Comparison of ENCODE assay signal across 30 cellular contexts in genomic region chr12:19261773-19262172, GRCh38.
DNase-seq lines count a peak whose midpoint lies in the region; ATAC-seq, FAIRE-seq and TF ChIP-seq lines count a peak whose summit lies in the region.
"Had no signal": no experiment of that assay in that cellular context is flagged by ENCODE, and none has a peak within 500 bp of the region (broad histone marks: within the 10 kb centered on the region; RNA-seq: fewer than 3 reads in every experiment).

No MANE protein-coding gene starts in this region.

- TF ChIP-seq POLR2A in A549 (IDR thresholded peaks at IDR 0.05; ENCODE audit: low read length) (no peak), K562 (conservative IDR thresholded peaks at IDR 0.05) (no peak), esophagus muscularis mucosa (IDR thresholded peaks at IDR 0.05; ENCODE audit: low read depth) (no peak)

- no peaks in the 10 kb centered on the region for H3K79me2 ChIP-seq in K562 (ENCODE audit: control insufficient read depth, insufficient read depth, low read length)

- ATAC-seq in A549 (no peak), K562 (no peak), HG03280 (IDR thresholded peaks at IDR 0.05; ENCODE audit: unreplicated experiment) (no peak)
- ATAC-seq: GM12878, HCT116, Panc1 had no signal

- H3K9me1 ChIP-seq in K562 (ENCODE audit: control insufficient read depth, insufficient read depth, low read length) = no peaks in the 10 kb centered on the region

- no peak overlapping the region for H3K4me2 ChIP-seq in A549
- no peak overlapping the region for H3K4me2 ChIP-seq in K562 (ENCODE audit: insufficient read depth, low read length)
- H3K4me2 ChIP-seq: BLaER1 treated with 17β-estradiol and CSF1 and Interleukin-3, amounts not matched to agents 10 nM and 100 nM; KMS-11; SK-N-SH had no signal

- no peaks in the 10 kb centered on the region for H3K9me3 ChIP-seq in A549
- no peaks in the 10 kb centered on the region for H3K9me3 ChIP-seq in K562 (replicated peaks; ENCODE audit: control insufficient read depth, insufficient read depth, low read depth, low read length)
- H3K9me3 ChIP-seq in esophagus muscularis mucosa = no peaks in the 10 kb centered on the region
- H3K9me3 ChIP-seq: BLaER1 treated with 17β-estradiol and CSF1 and Interleukin-3, amounts not matched to agents 10 nM and 100 nM; SK-N-SH had no signal

- FAIRE-seq in A549 (lab: Jason Lieb, UNC) = no peak
- FAIRE-seq in K562 (lab: Jason Lieb, UNC) = no peak
- FAIRE-seq: G401.6, GM12878, HTR-8/SVneo had no signal

- intact Hi-C loops in K562 (cut with micrococcal nuclease) (no loop called here), esophagus muscularis mucosa (cut with DNase I) (no loop called here)

- DNase-seq in A549 (ENCODE audit: low read depth in 1 of 2, low spot score in 1 of 2) = no peak
- peak; percentile 26 for DNase-seq in M059J (ENCODE audit: low read depth)
- DNase-seq in K562 (ENCODE audit: extremely low read depth in 1 of 4, low spot score in 3 of 4) = no peak
- DNase-seq in glomerular visceral epithelial cell (ENCODE audit: extremely low spot score) = peak; percentile 16
- DNase-seq in ecto neural progenitor cell (ENCODE audit: low spot score) = no peak
- DNase-seq in esophagus muscularis mucosa (ENCODE audit: extremely low spot score) = no peak
- DNase-seq in germinal center (ENCODE audit: low spot score) = no peak
- DNase-seq: 8988T; AML-193; CD4-positive, alpha-beta T cell; COR-L47; NCI-H1092 treated with DMSO at 0.1 percent for 48 hours; NCI-H1436; NCI-H187; NCI-H2081 treated with DMSO at 0.1 percent for 48 hours; NCI-H2171; NCI-H226; NCI-H510A; NCI-H69; SIG-M5; SK-N-SH; SW 1271 had no signal

- H3K4me1 ChIP-seq in A549 (no peaks in the 10 kb centered on the region), K562 (replicated peaks in 1 of 2; ENCODE audit: control insufficient read depth in 2 of 2, insufficient read depth in 2 of 2, low read length in 2 of 2) (no peaks in the 10 kb centered on the region), esophagus muscularis mucosa (peaks cover 0 to 12% (median 8%) of the 10 kb centered on the region in 4 donors)

- H2AFZ ChIP-seq in K562 (ENCODE audit: low read depth, low read length) = no peak overlapping the region

- no peaks in the 10 kb centered on the region for H4K20me1 ChIP-seq in K562 (replicated peaks; ENCODE audit: control insufficient read depth, insufficient read depth, low read length)
- H4K20me1 ChIP-seq: BLaER1 treated with 17β-estradiol and CSF1 and Interleukin-3, amounts not matched to agents 10 nM and 100 nM had no signal

- H3K36me3 ChIP-seq in K562 (ENCODE audit: control insufficient read depth, insufficient read depth, low read length) (0 out of 3 replicates have a peak, but pooled peaks cover 4% of the 10 kb centered on the region), esophagus muscularis mucosa (peaks cover 0 to 35% (median 4%) of the 10 kb centered on the region in 4 donors)

- H3K4me3 ChIP-seq in A549 = no peak overlapping the region
- no peak overlapping the region for H3K4me3 ChIP-seq in K562
- H3K4me3 ChIP-seq in esophagus muscularis mucosa = no peak overlapping the region
- H3K4me3 ChIP-seq: BLaER1 treated with 17β-estradiol and CSF1 and Interleukin-3, amounts not matched to agents 10 nM and 100 nM; GM12878 had no signal

- H3K27ac ChIP-seq in A549 (no peak overlapping the region), K562 (ENCODE audit: extremely low read depth, low read depth, low read length) (no peak overlapping the region), esophagus muscularis mucosa (replicated peaks in 1 of 4) (no peak overlapping the region)
- H3K27ac ChIP-seq: BLaER1 treated with 17β-estradiol and CSF1 and Interleukin-3, amounts not matched to agents 10 nM and 100 nM; KMS-11 had no signal

- TF ChIP-seq CTCF in A549 (IDR thresholded peaks at IDR 0.05) = no peak
- no peak for TF ChIP-seq CTCF in K562 (IDR thresholded peaks at IDR 0.05 in 2 of 3, conservative IDR thresholded peaks at IDR 0.05 in 1 of 3; ENCODE audit: insufficient read depth in 2 of 3, low read depth in 1 of 3, low read length in 3 of 3)
- no peak for TF ChIP-seq CTCF in esophagus muscularis mucosa (IDR thresholded peaks at IDR 0.05)

- in situ Hi-C loops in K562 (cut with MboI) = no loop called here

- no TSS peak for BruUV-seq in K562 (replicated peaks; lab: Mats Ljungman, UMichigan)

- WGBS in A549 (ENCODE audit: missing lambda C conversion rate) = 95% methylated on average over 4 of the region's 4 CpGs
- WGBS in K562 (ENCODE audit: insufficient coverage, low coverage, missing lambda C conversion rate) = 88% methylated on average over 4 of the region's 4 CpGs
- 96% methylated on average over 4 of the region's 4 CpGs for WGBS in esophagus muscularis mucosa

- POLR2A ChIA-PET in A549 (lab: Yijun Ruan, JAX) = no interaction called here
- POLR2A ChIA-PET in K562 (lab: Yijun Ruan, JAX) = no interaction called here

- TF ChIP-seq EP300 in A549 (IDR thresholded peaks at IDR 0.05) (no peak), K562 (IDR thresholded peaks at IDR 0.05; ENCODE audit: low read length) (no peak), esophagus muscularis mucosa (IDR thresholded peaks at IDR 0.05) (no peak)

- CTCF ChIA-PET in A549 (lab: Yijun Ruan, JAX) = interaction anchor here (0.9 to 1.5 kb wide), 2 partner anchors 11 to 75 kb away, joined by 4 read pairs; no protein-coding TSS in a partner anchor
- CTCF ChIA-PET in K562 (lab: Yijun Ruan, JAX; ENCODE audit: low intra/inter-chr PET ratio) = no interaction called here

- TF ChIP-seq RAD21 in A549 (conservative IDR thresholded peaks at IDR 0.05 in 1 of 2, IDR thresholded peaks at IDR 0.05 in 1 of 2) (no peak), K562 (CRISPR knock-in tag; conservative IDR thresholded peaks at IDR 0.05 in 1 of 2, IDR thresholded peaks at IDR 0.05 in 1 of 2) (no peak)

- no peak overlapping the region for H3K9ac ChIP-seq in K562 (ENCODE audit: insufficient read depth in 1 of 2, low read depth in 2 of 2, low read length in 2 of 2)
- H3K9ac ChIP-seq: BLaER1 treated with 17β-estradiol and CSF1 and Interleukin-3, amounts not matched to agents 10 nM and 100 nM; KMS-11; SK-N-SH had no signal

- H3K27me3 ChIP-seq in K562 (ENCODE audit: control insufficient read depth in 2 of 2, insufficient read depth in 2 of 2, low read length in 2 of 2) = no peaks in the 10 kb centered on the region
- H3K27me3 ChIP-seq in esophagus muscularis mucosa = no peaks in the 10 kb centered on the region
- H3K27me3 ChIP-seq: BLaER1 treated with 17β-estradiol and CSF1 and Interleukin-3, amounts not matched to agents 10 nM and 100 nM had no signal

TF ChIP-seq in A549, 52 proteins besides CTCF, POLR2A, EP300 and RAD21:
- TF ChIP-seq HOXA7 (CRISPR knock-in tag; IDR thresholded peaks at IDR 0.05) (no peak), MAFK (IDR thresholded peaks at IDR 0.05; ENCODE audit: partially characterized antibody) (peak; percentile 75)
TF ChIP-seq in A549: peak in this region for 1.

TF ChIP-seq in K562, 482 proteins besides CTCF, POLR2A, EP300 and RAD21:
- TF ChIP-seq ZNF316 (IDR thresholded peaks at IDR 0.05) (peak; percentile 37; the same call in 1 of the 2 replicates), MAFK (IDR thresholded peaks at IDR 0.05; ENCODE audit: low read length) (0 out of 2 replicates have a peak, but pooled peaks have one; percentile 14), HDGF (IDR thresholded peaks at IDR 0.05) (no peak), C11orf30 (IDR thresholded peaks at IDR 0.05; ENCODE audit: low read depth) (peak; percentile 17; the same call in 1 of the 2 replicates), ZKSCAN8 (CRISPR knock-in tag; IDR thresholded peaks at IDR 0.05) (no peak), MAFF (IDR thresholded peaks at IDR 0.05; ENCODE audit: low read length) (0 out of 2 replicates have a peak, but pooled peaks have one; percentile 10), MITF (IDR thresholded peaks at IDR 0.05) (no peak)

Comparison
In these comparisons a context has a peak if more than half of its experiments do, and no peak if none do; other contexts are left out.
1. DNase-seq: peak in M059J (single experiment) and glomerular visceral epithelial cell (single experiment); none in A549 (0 of 2), K562 (0 of 4), ecto neural progenitor cell (single experiment), esophagus muscularis mucosa (single experiment) and germinal center (single experiment).
2. Of the 35 proteins assayed by ChIP-seq in both K562 and A549: peak only in K562: none; only in A549: none; in both: MAFK; in neither: 34.